ENCODE assay signal across 1 cellular context in genomic region chr2:28709101-28709500, GRCh38.
TF ChIP-seq lines count a peak whose summit lies in the region.

No MANE protein-coding gene starts in this region.

TF ChIP-seq in HepG2, 621 proteins besides CTCF, POLR2A, EP300 and RAD21 (continued from another document and continues in another):
- TF ChIP-seq ZBED4 (CRISPR knock-in tag; IDR thresholded peaks at IDR 0.05; ENCODE audit: borderline replicate concordance) = no peak
- TF ChIP-seq ZNF331 (CRISPR knock-in tag; IDR thresholded peaks at IDR 0.05) = 0 out of 2 replicates have a peak, but pooled peaks have one; percentile 15
- no peak for TF ChIP-seq ZMYM3 (CRISPR knock-in tag; IDR thresholded peaks at IDR 0.05)
- 0 out of 2 replicates have a peak, but pooled peaks have one; percentile 9 for TF ChIP-seq KDM1A (CRISPR knock-in tag; IDR thresholded peaks at IDR 0.05)
- TF ChIP-seq, protein P1, sequence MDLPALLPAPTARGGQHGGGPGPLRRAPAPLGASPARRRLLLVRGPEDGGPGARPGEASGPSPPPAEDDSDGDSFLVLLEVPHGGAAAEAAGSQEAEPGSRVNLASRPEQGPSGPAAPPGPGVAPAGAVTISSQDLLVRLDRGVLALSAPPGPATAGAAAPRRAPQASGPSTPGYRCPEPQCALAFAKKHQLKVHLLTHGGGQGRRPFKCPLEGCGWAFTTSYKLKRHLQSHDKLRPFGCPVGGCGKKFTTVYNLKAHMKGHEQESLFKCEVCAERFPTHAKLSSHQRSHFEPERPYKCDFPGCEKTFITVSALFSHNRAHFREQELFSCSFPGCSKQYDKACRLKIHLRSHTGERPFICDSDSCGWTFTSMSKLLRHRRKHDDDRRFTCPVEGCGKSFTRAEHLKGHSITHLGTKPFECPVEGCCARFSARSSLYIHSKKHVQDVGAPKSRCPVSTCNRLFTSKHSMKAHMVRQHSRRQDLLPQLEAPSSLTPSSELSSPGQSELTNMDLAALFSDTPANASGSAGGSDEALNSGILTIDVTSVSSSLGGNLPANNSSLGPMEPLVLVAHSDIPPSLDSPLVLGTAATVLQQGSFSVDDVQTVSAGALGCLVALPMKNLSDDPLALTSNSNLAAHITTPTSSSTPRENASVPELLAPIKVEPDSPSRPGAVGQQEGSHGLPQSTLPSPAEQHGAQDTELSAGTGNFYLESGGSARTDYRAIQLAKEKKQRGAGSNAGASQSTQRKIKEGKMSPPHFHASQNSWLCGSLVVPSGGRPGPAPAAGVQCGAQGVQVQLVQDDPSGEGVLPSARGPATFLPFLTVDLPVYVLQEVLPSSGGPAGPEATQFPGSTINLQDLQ (CRISPR knock-in tag; IDR thresholded peaks at IDR 0.05) = no peak
- TF ChIP-seq TGIF2 (CRISPR knock-in tag; IDR thresholded peaks at IDR 0.05) = peak; percentile 67; the same call in 1 of the 2 replicates
- no peak for TF ChIP-seq DBP (CRISPR knock-in tag; IDR thresholded peaks at IDR 0.05; ENCODE audit: not compliant biosample characterization)
- TF ChIP-seq TRAFD1 (CRISPR knock-in tag; IDR thresholded peaks at IDR 0.05; ENCODE audit: borderline replicate concordance) = no peak
- no peak for TF ChIP-seq SMAD1 (CRISPR knock-in tag; IDR thresholded peaks at IDR 0.05; ENCODE audit: borderline replicate concordance, low read depth)
- no peak for TF ChIP-seq POGZ (CRISPR knock-in tag; IDR thresholded peaks at IDR 0.05)
- no peak for TF ChIP-seq FOXA1 (IDR thresholded peaks at IDR 0.05)
- TF ChIP-seq FOXA1 (CRISPR knock-in tag; IDR thresholded peaks at IDR 0.05) = peak; percentile 94
- TF ChIP-seq, protein P2, sequence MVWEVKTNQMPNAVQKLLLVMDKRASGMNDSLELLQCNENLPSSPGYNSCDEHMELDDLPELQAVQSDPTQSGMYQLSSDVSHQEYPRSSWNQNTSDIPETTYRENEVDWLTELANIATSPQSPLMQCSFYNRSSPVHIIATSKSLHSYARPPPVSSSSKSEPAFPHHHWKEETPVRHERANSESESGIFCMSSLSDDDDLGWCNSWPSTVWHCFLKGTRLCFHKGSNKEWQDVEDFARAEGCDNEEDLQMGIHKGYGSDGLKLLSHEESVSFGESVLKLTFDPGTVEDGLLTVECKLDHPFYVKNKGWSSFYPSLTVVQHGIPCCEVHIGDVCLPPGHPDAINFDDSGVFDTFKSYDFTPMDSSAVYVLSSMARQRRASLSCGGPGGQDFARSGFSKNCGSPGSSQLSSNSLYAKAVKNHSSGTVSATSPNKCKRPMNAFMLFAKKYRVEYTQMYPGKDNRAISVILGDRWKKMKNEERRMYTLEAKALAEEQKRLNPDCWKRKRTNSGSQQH (CRISPR knock-in tag; IDR thresholded peaks at IDR 0.05; ENCODE audit: low read depth) = no peak; the same call in 1 of the 2 replicates
- TF ChIP-seq DNMT1 (CRISPR knock-in tag; IDR thresholded peaks at IDR 0.05) = no peak
- TF ChIP-seq ZNF773 (CRISPR knock-in tag; IDR thresholded peaks at IDR 0.05; ENCODE audit: borderline replicate concordance) = no peak
- TF ChIP-seq GATAD2A (CRISPR knock-in tag; IDR thresholded peaks at IDR 0.05) = peak; percentile 68
- no peak for TF ChIP-seq ZNF17 (CRISPR knock-in tag; IDR thresholded peaks at IDR 0.05)
- TF ChIP-seq NONO (IDR thresholded peaks at IDR 0.05) = no peak
- 0 out of 2 replicates have a peak, but pooled peaks have one; percentile 30 for TF ChIP-seq NONO (CRISPR knock-in tag; conservative IDR thresholded peaks at IDR 0.05)
- TF ChIP-seq ZNF614 (CRISPR knock-in tag; IDR thresholded peaks at IDR 0.05; ENCODE audit: borderline replicate concordance) = peak; percentile 51; the same call in 1 of the 2 replicates
- no peak for TF ChIP-seq HNRNPH1 (optimal IDR thresholded peaks at IDR 0.05; ENCODE audit: low read depth, low read length)
- no peak for TF ChIP-seq KDM5A (IDR thresholded peaks at IDR 0.05; ENCODE audit: borderline replicate concordance, low read length)
- no peak for TF ChIP-seq ZFP90 (CRISPR knock-in tag; IDR thresholded peaks at IDR 0.05; ENCODE audit: borderline replicate concordance)
- no peak for TF ChIP-seq ARID2 (CRISPR knock-in tag; IDR thresholded peaks at IDR 0.05; ENCODE audit: borderline replicate concordance)
- TF ChIP-seq, protein P3, sequence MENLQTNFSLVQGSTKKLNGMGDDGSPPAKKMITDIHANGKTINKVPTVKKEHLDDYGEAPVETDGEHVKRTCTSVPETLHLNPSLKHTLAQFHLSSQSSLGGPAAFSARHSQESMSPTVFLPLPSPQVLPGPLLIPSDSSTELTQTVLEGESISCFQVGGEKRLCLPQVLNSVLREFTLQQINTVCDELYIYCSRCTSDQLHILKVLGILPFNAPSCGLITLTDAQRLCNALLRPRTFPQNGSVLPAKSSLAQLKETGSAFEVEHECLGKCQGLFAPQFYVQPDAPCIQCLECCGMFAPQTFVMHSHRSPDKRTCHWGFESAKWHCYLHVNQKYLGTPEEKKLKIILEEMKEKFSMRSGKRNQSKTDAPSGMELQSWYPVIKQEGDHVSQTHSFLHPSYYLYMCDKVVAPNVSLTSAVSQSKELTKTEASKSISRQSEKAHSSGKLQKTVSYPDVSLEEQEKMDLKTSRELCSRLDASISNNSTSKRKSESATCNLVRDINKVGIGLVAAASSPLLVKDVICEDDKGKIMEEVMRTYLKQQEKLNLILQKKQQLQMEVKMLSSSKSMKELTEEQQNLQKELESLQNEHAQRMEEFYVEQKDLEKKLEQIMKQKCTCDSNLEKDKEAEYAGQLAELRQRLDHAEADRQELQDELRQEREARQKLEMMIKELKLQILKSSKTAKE (CRISPR knock-in tag; IDR thresholded peaks at IDR 0.05; ENCODE audit: borderline replicate concordance) = peak; percentile 34; the same call in 1 of the 2 replicates
- TF ChIP-seq PLRG1 (conservative IDR thresholded peaks at IDR 0.05) = no peak
- no peak for TF ChIP-seq MTF1 (CRISPR knock-in tag; IDR thresholded peaks at IDR 0.05)
- TF ChIP-seq, protein P4, sequence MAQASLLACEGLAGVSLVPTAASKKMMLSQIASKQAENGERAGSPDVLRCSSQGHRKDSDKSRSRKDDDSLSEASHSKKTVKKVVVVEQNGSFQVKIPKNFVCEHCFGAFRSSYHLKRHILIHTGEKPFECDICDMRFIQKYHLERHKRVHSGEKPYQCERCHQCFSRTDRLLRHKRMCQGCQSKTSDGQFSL (CRISPR knock-in tag; IDR thresholded peaks at IDR 0.05) = no peak
- no peak for TF ChIP-seq HOXA7 (CRISPR knock-in tag; IDR thresholded peaks at IDR 0.05)
- TF ChIP-seq ZNF816 (CRISPR knock-in tag; IDR thresholded peaks at IDR 0.05; ENCODE audit: borderline replicate concordance) = no peak
- TF ChIP-seq ZNF503 (CRISPR knock-in tag; IDR thresholded peaks at IDR 0.05) = no peak
- TF ChIP-seq ZNF652 (CRISPR knock-in tag; IDR thresholded peaks at IDR 0.05; ENCODE audit: borderline replicate concordance, low read depth) = no peak
- TF ChIP-seq SALL1 (CRISPR knock-in tag; IDR thresholded peaks at IDR 0.05) = 0 out of 2 replicates have a peak, but pooled peaks have one; percentile 21
- 0 out of 2 replicates have a peak, but pooled peaks have one; percentile 61 for TF ChIP-seq CBX5 (CRISPR knock-in tag; IDR thresholded peaks at IDR 0.05; ENCODE audit: borderline replicate concordance)
- TF ChIP-seq FOXK1 (CRISPR knock-in tag; IDR thresholded peaks at IDR 0.05; ENCODE audit: borderline replicate concordance, low read depth) = peak; percentile 68; the same call in 1 of the 2 replicates
- TF ChIP-seq, protein P5, sequence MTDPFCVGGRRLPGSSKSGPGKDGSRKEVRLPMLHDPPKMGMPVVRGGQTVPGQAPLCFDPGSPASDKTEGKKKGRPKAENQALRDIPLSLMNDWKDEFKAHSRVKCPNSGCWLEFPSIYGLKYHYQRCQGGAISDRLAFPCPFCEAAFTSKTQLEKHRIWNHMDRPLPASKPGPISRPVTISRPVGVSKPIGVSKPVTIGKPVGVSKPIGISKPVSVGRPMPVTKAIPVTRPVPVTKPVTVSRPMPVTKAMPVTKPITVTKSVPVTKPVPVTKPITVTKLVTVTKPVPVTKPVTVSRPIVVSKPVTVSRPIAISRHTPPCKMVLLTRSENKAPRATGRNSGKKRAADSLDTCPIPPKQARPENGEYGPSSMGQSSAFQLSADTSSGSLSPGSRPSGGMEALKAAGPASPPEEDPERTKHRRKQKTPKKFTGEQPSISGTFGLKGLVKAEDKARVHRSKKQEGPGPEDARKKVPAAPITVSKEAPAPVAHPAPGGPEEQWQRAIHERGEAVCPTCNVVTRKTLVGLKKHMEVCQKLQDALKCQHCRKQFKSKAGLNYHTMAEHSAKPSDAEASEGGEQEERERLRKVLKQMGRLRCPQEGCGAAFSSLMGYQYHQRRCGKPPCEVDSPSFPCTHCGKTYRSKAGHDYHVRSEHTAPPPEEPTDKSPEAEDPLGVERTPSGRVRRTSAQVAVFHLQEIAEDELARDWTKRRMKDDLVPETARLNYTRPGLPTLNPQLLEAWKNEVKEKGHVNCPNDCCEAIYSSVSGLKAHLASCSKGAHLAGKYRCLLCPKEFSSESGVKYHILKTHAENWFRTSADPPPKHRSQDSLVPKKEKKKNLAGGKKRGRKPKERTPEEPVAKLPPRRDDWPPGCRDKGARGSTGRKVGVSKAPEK (CRISPR knock-in tag; IDR thresholded peaks at IDR 0.05; ENCODE audit: borderline replicate concordance) = no peak
- TF ChIP-seq, protein P6, sequence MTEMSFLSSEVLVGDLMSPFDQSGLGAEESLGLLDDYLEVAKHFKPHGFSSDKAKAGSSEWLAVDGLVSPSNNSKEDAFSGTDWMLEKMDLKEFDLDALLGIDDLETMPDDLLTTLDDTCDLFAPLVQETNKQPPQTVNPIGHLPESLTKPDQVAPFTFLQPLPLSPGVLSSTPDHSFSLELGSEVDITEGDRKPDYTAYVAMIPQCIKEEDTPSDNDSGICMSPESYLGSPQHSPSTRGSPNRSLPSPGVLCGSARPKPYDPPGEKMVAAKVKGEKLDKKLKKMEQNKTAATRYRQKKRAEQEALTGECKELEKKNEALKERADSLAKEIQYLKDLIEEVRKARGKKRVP (CRISPR knock-in tag; IDR thresholded peaks at IDR 0.05) = 0 out of 4 replicates have a peak, but pooled peaks of 1 of the 2 experiments have one; percentile 48
- TF ChIP-seq IKZF5 (CRISPR knock-in tag; IDR thresholded peaks at IDR 0.05) = 0 out of 2 replicates have a peak, but pooled peaks have one; percentile 25
- peak; percentile 95 for TF ChIP-seq CEBPB (IDR thresholded peaks at IDR 0.05; ENCODE audit: borderline replicate concordance, low read depth, low read length)
- no peak for TF ChIP-seq ZNF788 (CRISPR knock-in tag; IDR thresholded peaks at IDR 0.05; ENCODE audit: borderline replicate concordance)
- peak; percentile 71 for TF ChIP-seq RARA (CRISPR knock-in tag; IDR thresholded peaks at IDR 0.05)
